1 cellular context compared by ENCODE assay signal in the genomic region with DNA sequence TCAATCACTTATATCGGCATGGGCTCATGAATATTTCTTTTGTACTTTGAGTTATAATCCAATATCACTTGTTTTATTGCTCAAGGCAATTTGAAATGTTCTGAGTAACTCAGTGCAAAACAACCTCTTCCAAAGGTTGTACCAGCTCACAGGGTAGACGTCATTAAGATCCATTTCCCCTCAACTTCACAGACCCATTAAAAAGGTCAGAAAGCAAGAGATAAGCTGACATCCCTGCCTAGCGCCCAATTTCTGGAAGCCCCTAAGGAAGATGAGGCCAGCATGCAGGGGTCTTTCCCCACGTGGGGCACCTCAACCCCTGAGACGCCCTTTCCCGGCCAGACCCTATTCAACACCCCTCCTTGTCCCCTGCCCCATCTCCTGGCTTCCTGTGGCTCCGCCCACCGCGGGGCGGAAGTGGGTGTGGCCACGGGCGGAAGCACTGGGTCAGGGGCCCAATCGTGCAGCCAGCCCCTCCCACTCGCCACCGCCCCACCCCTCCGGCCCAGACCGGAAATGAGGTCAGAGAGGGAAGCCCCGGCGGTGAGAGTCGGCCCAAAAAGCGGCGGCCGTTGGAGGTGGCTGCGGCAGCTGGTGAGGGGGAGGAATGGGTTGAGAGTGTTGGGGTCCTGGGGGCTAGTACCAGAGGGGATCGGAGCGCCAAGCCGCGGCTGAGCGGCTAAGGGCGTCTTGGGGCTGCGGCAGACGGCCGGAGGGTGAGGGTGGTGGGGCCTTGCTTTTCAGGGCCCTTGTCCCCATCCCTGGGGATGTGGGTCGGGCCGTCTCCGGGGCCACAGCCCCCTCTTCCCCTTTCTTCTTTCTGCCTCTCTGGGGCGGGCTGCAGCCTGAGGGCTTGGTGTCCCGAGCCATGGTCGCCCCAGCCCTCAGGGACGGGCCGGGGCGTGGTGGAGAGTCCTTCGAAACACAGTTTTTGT.
TF ChIP-seq lines count a peak whose summit lies in the region.

A gene (plus strand): TSS at position 525 of the 935 bp plus-strand sequence. CDS start 2,442 bp downstream, outside the sequence.

TF ChIP-seq in H1, 55 proteins besides CTCF, POLR2A, EP300 and RAD21:
- TF ChIP-seq, protein P1, sequence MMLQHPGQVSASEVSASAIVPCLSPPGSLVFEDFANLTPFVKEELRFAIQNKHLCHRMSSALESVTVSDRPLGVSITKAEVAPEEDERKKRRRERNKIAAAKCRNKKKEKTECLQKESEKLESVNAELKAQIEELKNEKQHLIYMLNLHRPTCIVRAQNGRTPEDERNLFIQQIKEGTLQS (IDR thresholded peaks at IDR 0.05; ENCODE audit: insufficient read depth, low read depth, low read length) = no peak
- TF ChIP-seq CHD1 (IDR thresholded peaks at IDR 0.05; ENCODE audit: low read depth, low read length) (no peak), TAF1 (IDR thresholded peaks at IDR 0.05; ENCODE audit: low read depth, low read length) (peak; percentile 80), SIN3A (conservative IDR thresholded peaks at IDR 0.05 in 1 of 2, IDR thresholded peaks at IDR 0.05 in 1 of 2; ENCODE audit: low read depth in 1 of 2, low read length in 2 of 2) (peak in 1 of 2 experiments; percentile 82; a peak in 2 of 4 replicates), RBBP5 (IDR thresholded peaks at IDR 0.05; ENCODE audit: borderline replicate concordance, low read depth, low read length) (0 out of 2 replicates have a peak, but pooled peaks have one; percentile 55), CTBP2 (IDR thresholded peaks at IDR 0.05; ENCODE audit: borderline replicate concordance, insufficient read depth, insufficient read length, low read length) (no peak), CREB1 (IDR thresholded peaks at IDR 0.05) (peak; percentile 78), KDM5A (IDR thresholded peaks at IDR 0.05; ENCODE audit: low read length) (no peak), SAP30 (IDR thresholded peaks at IDR 0.05; ENCODE audit: insufficient read depth, insufficient replicate concordance, low read length) (no peak), JUND (IDR thresholded peaks at IDR 0.05; ENCODE audit: low read length) (peak; percentile 35; the same call in 1 of the 2 replicates), GABPA (IDR thresholded peaks at IDR 0.05; ENCODE audit: borderline replicate concordance, insufficient read depth, low read length) (peak; percentile 84; the same call in 1 of the 2 replicates), SP4 (IDR thresholded peaks at IDR 0.05; ENCODE audit: low read length) (no peak), BRCA1 (IDR thresholded peaks at IDR 0.05; ENCODE audit: low read depth, low read length) (no peak), BACH1 (IDR thresholded peaks at IDR 0.05; ENCODE audit: low read length) (no peak), ASH2L (IDR thresholded peaks at IDR 0.05; ENCODE audit: low read length) (peak; percentile 86), SP1 (IDR thresholded peaks at IDR 0.05; ENCODE audit: low read depth, low read length) (peak; percentile 40; the same call in 1 of the 2 replicates), MAFK (IDR thresholded peaks at IDR 0.05; ENCODE audit: low read depth, low read length) (no peak), EZH2 (IDR thresholded peaks at IDR 0.05; ENCODE audit: low read depth, low read length, severe bottlenecking) (no peak), JUN (IDR thresholded peaks at IDR 0.05; ENCODE audit: low read depth, low read length) (no peak), KDM4A (IDR thresholded peaks at IDR 0.05; ENCODE audit: low read depth, low read length, severe bottlenecking) (peak; percentile 44), SRF (IDR thresholded peaks at IDR 0.05; ENCODE audit: low read depth, low read length) (no peak), HDAC2 (IDR thresholded peaks at IDR 0.05; ENCODE audit: borderline replicate concordance in 1 of 2, low read depth in 2 of 2, low read length in 2 of 2) (peak in 1 of 2 experiments; percentile 77; a peak in 1 of 4 replicates), NANOG (IDR thresholded peaks at IDR 0.05; ENCODE audit: insufficient read depth, low read depth, low read length, poor library complexity, severe bottlenecking) (no peak), GTF2F1 (IDR thresholded peaks at IDR 0.05; ENCODE audit: borderline replicate concordance, low read depth, low read length) (no peak), POLR2AphosphoS5 (IDR thresholded peaks at IDR 0.05; ENCODE audit: low read depth, low read length) (peak; percentile 69), TBP (IDR thresholded peaks at IDR 0.05; ENCODE audit: low read depth, low read length) (peak; percentile 70), TAF7 (optimal IDR thresholded peaks at IDR 0.05; ENCODE audit: borderline replicate concordance, low read depth, low read length) (peak; percentile 78), PHF8 (conservative IDR thresholded peaks at IDR 0.05; ENCODE audit: low read depth, low read length) (peak; percentile 97), FOSL1 (IDR thresholded peaks at IDR 0.05; ENCODE audit: insufficient read depth, low read depth, low read length) (no peak), BCL11A (IDR thresholded peaks at IDR 0.05; ENCODE audit: low read depth in 2 of 2, low read length in 2 of 2) (no peak)
- TF ChIP-seq, protein P2, sequence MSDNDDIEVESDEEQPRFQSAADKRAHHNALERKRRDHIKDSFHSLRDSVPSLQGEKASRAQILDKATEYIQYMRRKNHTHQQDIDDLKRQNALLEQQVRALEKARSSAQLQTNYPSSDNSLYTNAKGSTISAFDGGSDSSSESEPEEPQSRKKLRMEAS (IDR thresholded peaks at IDR 0.05) = peak; percentile 34; the same call in 1 of the 2 replicates
- TF ChIP-seq, protein P3, sequence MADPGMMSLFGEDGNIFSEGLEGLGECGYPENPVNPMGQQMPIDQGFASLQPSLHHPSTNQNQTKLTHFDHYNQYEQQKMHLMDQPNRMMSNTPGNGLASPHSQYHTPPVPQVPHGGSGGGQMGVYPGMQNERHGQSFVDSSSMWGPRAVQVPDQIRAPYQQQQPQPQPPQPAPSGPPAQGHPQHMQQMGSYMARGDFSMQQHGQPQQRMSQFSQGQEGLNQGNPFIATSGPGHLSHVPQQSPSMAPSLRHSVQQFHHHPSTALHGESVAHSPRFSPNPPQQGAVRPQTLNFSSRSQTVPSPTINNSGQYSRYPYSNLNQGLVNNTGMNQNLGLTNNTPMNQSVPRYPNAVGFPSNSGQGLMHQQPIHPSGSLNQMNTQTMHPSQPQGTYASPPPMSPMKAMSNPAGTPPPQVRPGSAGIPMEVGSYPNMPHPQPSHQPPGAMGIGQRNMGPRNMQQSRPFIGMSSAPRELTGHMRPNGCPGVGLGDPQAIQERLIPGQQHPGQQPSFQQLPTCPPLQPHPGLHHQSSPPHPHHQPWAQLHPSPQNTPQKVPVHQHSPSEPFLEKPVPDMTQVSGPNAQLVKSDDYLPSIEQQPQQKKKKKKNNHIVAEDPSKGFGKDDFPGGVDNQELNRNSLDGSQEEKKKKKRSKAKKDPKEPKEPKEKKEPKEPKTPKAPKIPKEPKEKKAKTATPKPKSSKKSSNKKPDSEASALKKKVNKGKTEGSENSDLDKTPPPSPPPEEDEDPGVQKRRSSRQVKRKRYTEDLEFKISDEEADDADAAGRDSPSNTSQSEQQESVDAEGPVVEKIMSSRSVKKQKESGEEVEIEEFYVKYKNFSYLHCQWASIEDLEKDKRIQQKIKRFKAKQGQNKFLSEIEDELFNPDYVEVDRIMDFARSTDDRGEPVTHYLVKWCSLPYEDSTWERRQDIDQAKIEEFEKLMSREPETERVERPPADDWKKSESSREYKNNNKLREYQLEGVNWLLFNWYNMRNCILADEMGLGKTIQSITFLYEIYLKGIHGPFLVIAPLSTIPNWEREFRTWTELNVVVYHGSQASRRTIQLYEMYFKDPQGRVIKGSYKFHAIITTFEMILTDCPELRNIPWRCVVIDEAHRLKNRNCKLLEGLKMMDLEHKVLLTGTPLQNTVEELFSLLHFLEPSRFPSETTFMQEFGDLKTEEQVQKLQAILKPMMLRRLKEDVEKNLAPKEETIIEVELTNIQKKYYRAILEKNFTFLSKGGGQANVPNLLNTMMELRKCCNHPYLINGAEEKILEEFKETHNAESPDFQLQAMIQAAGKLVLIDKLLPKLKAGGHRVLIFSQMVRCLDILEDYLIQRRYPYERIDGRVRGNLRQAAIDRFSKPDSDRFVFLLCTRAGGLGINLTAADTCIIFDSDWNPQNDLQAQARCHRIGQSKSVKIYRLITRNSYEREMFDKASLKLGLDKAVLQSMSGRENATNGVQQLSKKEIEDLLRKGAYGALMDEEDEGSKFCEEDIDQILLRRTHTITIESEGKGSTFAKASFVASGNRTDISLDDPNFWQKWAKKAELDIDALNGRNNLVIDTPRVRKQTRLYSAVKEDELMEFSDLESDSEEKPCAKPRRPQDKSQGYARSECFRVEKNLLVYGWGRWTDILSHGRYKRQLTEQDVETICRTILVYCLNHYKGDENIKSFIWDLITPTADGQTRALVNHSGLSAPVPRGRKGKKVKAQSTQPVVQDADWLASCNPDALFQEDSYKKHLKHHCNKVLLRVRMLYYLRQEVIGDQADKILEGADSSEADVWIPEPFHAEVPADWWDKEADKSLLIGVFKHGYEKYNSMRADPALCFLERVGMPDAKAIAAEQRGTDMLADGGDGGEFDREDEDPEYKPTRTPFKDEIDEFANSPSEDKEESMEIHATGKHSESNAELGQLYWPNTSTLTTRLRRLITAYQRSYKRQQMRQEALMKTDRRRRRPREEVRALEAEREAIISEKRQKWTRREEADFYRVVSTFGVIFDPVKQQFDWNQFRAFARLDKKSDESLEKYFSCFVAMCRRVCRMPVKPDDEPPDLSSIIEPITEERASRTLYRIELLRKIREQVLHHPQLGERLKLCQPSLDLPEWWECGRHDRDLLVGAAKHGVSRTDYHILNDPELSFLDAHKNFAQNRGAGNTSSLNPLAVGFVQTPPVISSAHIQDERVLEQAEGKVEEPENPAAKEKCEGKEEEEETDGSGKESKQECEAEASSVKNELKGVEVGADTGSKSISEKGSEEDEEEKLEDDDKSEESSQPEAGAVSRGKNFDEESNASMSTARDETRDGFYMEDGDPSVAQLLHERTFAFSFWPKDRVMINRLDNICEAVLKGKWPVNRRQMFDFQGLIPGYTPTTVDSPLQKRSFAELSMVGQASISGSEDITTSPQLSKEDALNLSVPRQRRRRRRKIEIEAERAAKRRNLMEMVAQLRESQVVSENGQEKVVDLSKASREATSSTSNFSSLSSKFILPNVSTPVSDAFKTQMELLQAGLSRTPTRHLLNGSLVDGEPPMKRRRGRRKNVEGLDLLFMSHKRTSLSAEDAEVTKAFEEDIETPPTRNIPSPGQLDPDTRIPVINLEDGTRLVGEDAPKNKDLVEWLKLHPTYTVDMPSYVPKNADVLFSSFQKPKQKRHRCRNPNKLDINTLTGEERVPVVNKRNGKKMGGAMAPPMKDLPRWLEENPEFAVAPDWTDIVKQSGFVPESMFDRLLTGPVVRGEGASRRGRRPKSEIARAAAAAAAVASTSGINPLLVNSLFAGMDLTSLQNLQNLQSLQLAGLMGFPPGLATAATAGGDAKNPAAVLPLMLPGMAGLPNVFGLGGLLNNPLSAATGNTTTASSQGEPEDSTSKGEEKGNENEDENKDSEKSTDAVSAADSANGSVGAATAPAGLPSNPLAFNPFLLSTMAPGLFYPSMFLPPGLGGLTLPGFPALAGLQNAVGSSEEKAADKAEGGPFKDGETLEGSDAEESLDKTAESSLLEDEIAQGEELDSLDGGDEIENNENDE (IDR thresholded peaks at IDR 0.05; ENCODE audit: insufficient replicate concordance, low read length) = no peak
- TF ChIP-seq, protein P4, sequence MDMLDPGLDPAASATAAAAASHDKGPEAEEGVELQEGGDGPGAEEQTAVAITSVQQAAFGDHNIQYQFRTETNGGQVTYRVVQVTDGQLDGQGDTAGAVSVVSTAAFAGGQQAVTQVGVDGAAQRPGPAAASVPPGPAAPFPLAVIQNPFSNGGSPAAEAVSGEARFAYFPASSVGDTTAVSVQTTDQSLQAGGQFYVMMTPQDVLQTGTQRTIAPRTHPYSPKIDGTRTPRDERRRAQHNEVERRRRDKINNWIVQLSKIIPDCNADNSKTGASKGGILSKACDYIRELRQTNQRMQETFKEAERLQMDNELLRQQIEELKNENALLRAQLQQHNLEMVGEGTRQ (IDR thresholded peaks at IDR 0.05; ENCODE audit: low read length) = peak; percentile 38; the same call in 1 of the 2 replicates
- TF ChIP-seq, protein P5, sequence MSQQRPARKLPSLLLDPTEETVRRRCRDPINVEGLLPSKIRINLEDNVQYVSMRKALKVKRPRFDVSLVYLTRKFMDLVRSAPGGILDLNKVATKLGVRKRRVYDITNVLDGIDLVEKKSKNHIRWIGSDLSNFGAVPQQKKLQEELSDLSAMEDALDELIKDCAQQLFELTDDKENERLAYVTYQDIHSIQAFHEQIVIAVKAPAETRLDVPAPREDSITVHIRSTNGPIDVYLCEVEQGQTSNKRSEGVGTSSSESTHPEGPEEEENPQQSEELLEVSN (IDR thresholded peaks at IDR 0.05) = peak; percentile 55
